In genomic region chr17:34850023-34850422, GRCh38 we compare ENCODE assay signal across 17 cellular contexts.
DNase-seq lines count a peak whose midpoint lies in the region; ATAC-seq and TF ChIP-seq lines count a peak whose summit lies in the region.
"Had no signal": no experiment of that assay in that cellular context is flagged by ENCODE, and none has a peak within 500 bp of the region (broad histone marks: within the 10 kb centered on the region; RNA-seq: fewer than 3 reads in every experiment).

No MANE protein-coding gene starts in this region.

- H3K36me3 ChIP-seq in liver (ENCODE audit: control insufficient read depth in 4 of 4, insufficient read depth in 3 of 4, low read depth in 1 of 4, low read length in 3 of 4) (no peaks in the 10 kb centered on the region), neuronal stem cell (replicated peaks in 1 of 2; ENCODE audit: control insufficient read depth in 2 of 2, insufficient read depth in 2 of 2, low read length in 2 of 2) (no peaks in the 10 kb centered on the region)
- H3K36me3 ChIP-seq: HAP-1, SJCRH30 had no signal

- no peak overlapping the region for H3K14ac ChIP-seq in neuronal stem cell (ENCODE audit: low read length)

- no peak overlapping the region for H3K23ac ChIP-seq in neuronal stem cell (ENCODE audit: low read depth, low read length, poor library complexity)

- peaks cover 0 to 11% (median 8%) of the 10 kb centered on the region in 4 donors for H3K4me1 ChIP-seq in liver (ENCODE audit: control insufficient read depth in 4 of 4, insufficient read depth in 4 of 4, low read length in 3 of 4)
- H3K4me1 ChIP-seq in neuronal stem cell (ENCODE audit: control insufficient read depth in 2 of 2, insufficient read depth in 1 of 2, low read depth in 1 of 2, low read length in 2 of 2): no peaks in the 10 kb centered on the region
- H3K4me1 ChIP-seq: HAP-1, SJCRH30 had no signal

- ATAC-seq in HG02852 (IDR thresholded peaks at IDR 0.05; ENCODE audit: unreplicated experiment): no peak

- peak; percentile 21 to 22 for TF ChIP-seq RAD21 in liver (IDR thresholded peaks at IDR 0.05)

- no peak overlapping the region for H4K8ac ChIP-seq in neuronal stem cell (ENCODE audit: low read depth, low read length)

- 33% methylated on average over 4 of the region's 4 CpGs for WGBS in liver
- WGBS in neuronal stem cell (ENCODE audit: extremely low coverage in 2 of 2, insufficient read length in 2 of 2, insufficient replicate concordance in 1 of 2), 2 donors: no CpG with 5 or more reads among the region's 4 CpGs

- H2AFZ ChIP-seq in neuronal stem cell (ENCODE audit: low read length): no peak overlapping the region

- H3K9ac ChIP-seq in liver (ENCODE audit: low read depth in 1 of 2, low read length in 2 of 2) (no peak overlapping the region), neuronal stem cell (ENCODE audit: low read depth, low read length, poor library complexity) (no peak overlapping the region)

- H2BK15ac ChIP-seq in neuronal stem cell (ENCODE audit: low read length): no peak overlapping the region

- no peak overlapping the region for H3K4ac ChIP-seq in neuronal stem cell (ENCODE audit: low read length)

- no peak overlapping the region for H2BK120ac ChIP-seq in neuronal stem cell (ENCODE audit: low read depth, low read length)

- DNase-seq in HL-60 (ENCODE audit: low read depth in 1 of 2, low spot score in 1 of 2): peak; percentile 18 to 73
- peak; percentile 73 for DNase-seq in NCI-H1694 treated with DMSO at 0.1 percent for 48 hours (lab: John Stamatoyannopoulos, UW)
- peak; percentile 19 for DNase-seq in epithelial cell of esophagus (ENCODE audit: low read depth)
- DNase-seq in SIG-M5 (lab: John Stamatoyannopoulos, UW): no peak
- DNase-seq in neuronal stem cell (ENCODE audit: low spot score): no peak
- DNase-seq: CD8-positive, alpha-beta memory T cell; DMS153; EL; NCI-H1105 treated with DMSO at 0.1 percent for 48 hours; NCI-H1930; NCI-H510A; OCI-M1; RPMI8226; SJCRH30 had no signal

- H3K27ac ChIP-seq in HL-60 (replicated peaks): no peak overlapping the region
- H3K27ac ChIP-seq in liver (ENCODE audit: low read depth in 1 of 2, low read length in 2 of 2): peak overlapping the region in 1 of 2 donors; percentile 7
- no peak overlapping the region for H3K27ac ChIP-seq in neuronal stem cell (replicated peaks; ENCODE audit: low read length)
- H3K27ac ChIP-seq: SJCRH30 had no signal

- H2BK5ac ChIP-seq in neuronal stem cell (ENCODE audit: low read length): no peak overlapping the region

- no peak overlapping the region for H3K4me2 ChIP-seq in neuronal stem cell (ENCODE audit: insufficient read depth, low read length, poor library complexity, severe bottlenecking)

- no peaks in the 10 kb centered on the region for H3K27me3 ChIP-seq in HL-60 (ENCODE audit: insufficient read depth, poor library complexity, severe bottlenecking)
- H3K27me3 ChIP-seq in liver (ENCODE audit: control insufficient read depth in 4 of 4, insufficient read depth in 4 of 4, low read length in 3 of 4): no peaks in the 10 kb centered on the region
- H3K27me3 ChIP-seq in neuronal stem cell (ENCODE audit: control insufficient read depth in 3 of 3, insufficient read depth in 3 of 3, low read depth in 1 of 3, low read length in 3 of 3): peaks cover 0 to 3% (median 0%) of the 10 kb centered on the region in 3 experiments

- no peak overlapping the region for H4K91ac ChIP-seq in neuronal stem cell (ENCODE audit: low read depth, low read length, poor library complexity)

- no peaks in the 10 kb centered on the region for H3K79me1 ChIP-seq in neuronal stem cell (ENCODE audit: low read depth, low read length)

- H3K4me3 ChIP-seq in HL-60 (replicated peaks; ENCODE audit: insufficient read depth, low read length): no peak overlapping the region
- H3K4me3 ChIP-seq in epithelial cell of esophagus (ENCODE audit: low read length): no peak overlapping the region
- no peak overlapping the region for H3K4me3 ChIP-seq in liver (ENCODE audit: low read depth in 1 of 3, low read length in 3 of 3)
- H3K4me3 ChIP-seq in neuronal stem cell (ENCODE audit: low read length in 2 of 2): no peak overlapping the region
- H3K4me3 ChIP-seq: HAP-1, SJCRH30 had no signal

- TF ChIP-seq CTCF in HL-60 (IDR thresholded peaks at IDR 0.05; ENCODE audit: insufficient read depth, low read length): no peak
- TF ChIP-seq CTCF in epithelial cell of esophagus (IDR thresholded peaks at IDR 0.05; ENCODE audit: insufficient read depth, low read depth, low read length, missing control alignments): no peak
- TF ChIP-seq CTCF in liver (IDR thresholded peaks at IDR 0.05; ENCODE audit: low read depth, low read length, missing input control): no peak

- no peak overlapping the region for H2BK12ac ChIP-seq in neuronal stem cell (ENCODE audit: low read length)

- H3K18ac ChIP-seq in neuronal stem cell (ENCODE audit: low read length): no peak overlapping the region

- no peak overlapping the region for H2AK5ac ChIP-seq in neuronal stem cell (ENCODE audit: low read depth, low read length)

- no peaks in the 10 kb centered on the region for H3K9me3 ChIP-seq in liver (ENCODE audit: control insufficient read depth in 4 of 4, low read length in 3 of 4)
- H3K9me3 ChIP-seq in neuronal stem cell (replicated peaks in 1 of 2; ENCODE audit: control insufficient read depth in 2 of 2, insufficient read depth in 1 of 2, low read depth in 1 of 2, low read length in 2 of 2): no peaks in the 10 kb centered on the region
- H3K9me3 ChIP-seq: HAP-1, SJCRH30 had no signal

TF ChIP-seq in liver, 16 proteins besides CTCF, POLR2A, EP300 and RAD21:
- TF ChIP-seq HNF4A (conservative IDR thresholded peaks at IDR 0.05) (peak; percentile 30 to 62), RXRA (IDR thresholded peaks at IDR 0.05) (peak in 1 of 2 donors; percentile 63), JUND (IDR thresholded peaks at IDR 0.05) (peak in 1 of 2 donors; percentile 28), HNF4G (IDR thresholded peaks at IDR 0.05) (no peak), MAX (IDR thresholded peaks at IDR 0.05) (peak; percentile 61), EGR1 (IDR thresholded peaks at IDR 0.05; ENCODE audit: low read depth in 2 of 2) (no peak)
- TF ChIP-seq, protein P1, sequence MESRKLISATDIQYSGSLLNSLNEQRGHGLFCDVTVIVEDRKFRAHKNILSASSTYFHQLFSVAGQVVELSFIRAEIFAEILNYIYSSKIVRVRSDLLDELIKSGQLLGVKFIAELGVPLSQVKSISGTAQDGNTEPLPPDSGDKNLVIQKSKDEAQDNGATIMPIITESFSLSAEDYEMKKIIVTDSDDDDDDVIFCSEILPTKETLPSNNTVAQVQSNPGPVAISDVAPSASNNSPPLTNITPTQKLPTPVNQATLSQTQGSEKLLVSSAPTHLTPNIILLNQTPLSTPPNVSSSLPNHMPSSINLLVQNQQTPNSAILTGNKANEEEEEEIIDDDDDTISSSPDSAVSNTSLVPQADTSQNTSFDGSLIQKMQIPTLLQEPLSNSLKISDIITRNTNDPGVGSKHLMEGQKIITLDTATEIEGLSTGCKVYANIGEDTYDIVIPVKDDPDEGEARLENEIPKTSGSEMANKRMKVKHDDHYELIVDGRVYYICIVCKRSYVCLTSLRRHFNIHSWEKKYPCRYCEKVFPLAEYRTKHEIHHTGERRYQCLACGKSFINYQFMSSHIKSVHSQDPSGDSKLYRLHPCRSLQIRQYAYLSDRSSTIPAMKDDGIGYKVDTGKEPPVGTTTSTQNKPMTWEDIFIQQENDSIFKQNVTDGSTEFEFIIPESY (IDR thresholded peaks at IDR 0.05): no peak
- TF ChIP-seq, protein P2, sequence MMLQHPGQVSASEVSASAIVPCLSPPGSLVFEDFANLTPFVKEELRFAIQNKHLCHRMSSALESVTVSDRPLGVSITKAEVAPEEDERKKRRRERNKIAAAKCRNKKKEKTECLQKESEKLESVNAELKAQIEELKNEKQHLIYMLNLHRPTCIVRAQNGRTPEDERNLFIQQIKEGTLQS (IDR thresholded peaks at IDR 0.05): peak; percentile 81

Comparison
In these comparisons a context has a peak if more than half of its experiments do, and no peak if none do; other contexts are left out.
1. DNase-seq: peak in HL-60 (2 of 2), NCI-H1694 treated with DMSO at 0.1 percent for 48 hours (single experiment) and epithelial cell of esophagus (single experiment); none in SIG-M5 (single experiment) and neuronal stem cell (single experiment).